15 cellular contexts compared by ENCODE assay signal in the genomic region with DNA sequence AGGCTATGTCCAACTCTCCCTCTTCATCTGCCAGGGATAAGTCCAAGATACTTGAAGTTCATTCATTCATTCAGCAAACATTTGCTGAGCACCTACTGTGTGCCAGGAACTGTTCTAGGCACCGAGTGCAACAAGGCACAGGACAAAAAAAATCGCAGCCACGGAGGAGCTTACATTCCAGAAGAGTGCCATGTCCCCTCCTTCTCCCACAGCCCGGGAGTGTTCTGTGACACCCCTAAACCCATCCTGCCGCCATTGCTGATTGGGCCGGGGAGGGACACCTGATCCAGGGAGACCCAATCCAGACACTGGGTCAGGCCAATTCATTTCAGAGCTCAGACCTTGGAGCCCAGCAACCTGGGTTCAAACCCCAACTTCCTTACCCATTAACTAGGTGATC.
"Had no signal": no experiment of that assay in that cellular context is flagged by ENCODE, and none has a peak within 500 bp of the region (broad histone marks: within the 10 kb centered on the region; RNA-seq: fewer than 3 reads in every experiment).

No MANE protein-coding gene starts in this region.

- H3K36me3 Mint-ChIP-seq: activated naive CD8-positive, alpha-beta T cell had no signal

- H3K27me3 ChIP-seq: body of pancreas had no signal

- H3K27ac Mint-ChIP-seq: activated CD4-positive, alpha-beta T cell treated with anti-CD3 and anti-CD28 coated beads, Interleukin-2, amount 10 ng/mL, durations not matched to agents 24 days and 14 days; activated naive CD8-positive, alpha-beta T cell; activated T-cell treated with anti-CD3 and anti-CD28 coated beads, Interleukin-2, amount 50 U/mL, for 72 hours; dendritic cell treated with granulocyte-macrophage colony-stimulating factor and Interleukin-4, amounts not matched to agents 40 ng/mL and 50 ng/mL, for 4 days; effector memory CD8-positive, alpha-beta T cell; stimulated activated naive CD8-positive, alpha-beta T cell treated with anti-CD3 and anti-CD28 coated beads, Interleukin-15, Interleukin-2, amounts not matched to agents 100 ng/mL and 50 ng/mL, for 24 hours had no signal

- H3K4me3 ChIP-seq: body of pancreas, SK-N-MC, skin epidermis, thoracic aorta had no signal

- H3K9me3 ChIP-seq: body of pancreas, thoracic aorta had no signal

- DNase-seq: activated CD4-positive, alpha-beta T cell treated with anti-CD3 and anti-CD28 coated beads, Interleukin-2, amount 10 ng/mL, durations not matched to agents 24 days and 14 days; activated CD4-positive, CD25-positive, alpha-beta regulatory T cell; activated CD8-positive, alpha-beta memory T cell treated with anti-CD3 and anti-CD28 coated beads, Interleukin-2, amount 50 U/mL, for 48 hours; activated gamma-delta T cell; activated T-cell treated with anti-CD3 and anti-CD28 coated beads, Interleukin-2, amount 50 U/mL, for 72 hours; amygdala; body of pancreas; effector memory CD8-positive, alpha-beta T cell; nephron progenitor cell had no signal

- ATAC-seq: activated T-cell treated with anti-CD3 and anti-CD28 coated beads, Interleukin-2, amount 50 U/mL, for 72 hours; effector memory CD8-positive, alpha-beta T cell had no signal

- H3K4me1 Mint-ChIP-seq: activated CD4-positive, alpha-beta T cell treated with anti-CD3 and anti-CD28 coated beads, Interleukin-2, amount 10 ng/mL, durations not matched to agents 24 days and 14 days had no signal

- H3K4me3 Mint-ChIP-seq: activated CD4-positive, alpha-beta T cell treated with anti-CD3 and anti-CD28 coated beads, Interleukin-2, amount 10 ng/mL, durations not matched to agents 24 days and 14 days; activated naive CD8-positive, alpha-beta T cell; activated T-cell treated with anti-CD3 and anti-CD28 coated beads, Interleukin-2, amount 50 U/mL, for 72 hours; dendritic cell treated with granulocyte-macrophage colony-stimulating factor and Interleukin-4, amounts not matched to agents 40 ng/mL and 50 ng/mL, for 4 days; effector memory CD8-positive, alpha-beta T cell; nephron progenitor cell; stimulated activated naive CD8-positive, alpha-beta T cell treated with anti-CD3 and anti-CD28 coated beads, Interleukin-15, Interleukin-2, amounts not matched to agents 100 ng/mL and 50 ng/mL, for 24 hours had no signal

- H3K9me3 Mint-ChIP-seq: activated CD4-positive, alpha-beta T cell treated with anti-CD3 and anti-CD28 coated beads, Interleukin-2, amount 10 ng/mL, durations not matched to agents 24 days and 14 days; activated T-cell treated with anti-CD3 and anti-CD28 coated beads, Interleukin-2, amount 50 U/mL, for 72 hours; dendritic cell treated with granulocyte-macrophage colony-stimulating factor and Interleukin-4, amounts not matched to agents 40 ng/mL and 50 ng/mL, for 4 days; effector memory CD8-positive, alpha-beta T cell; nephron progenitor cell; stimulated activated naive CD8-positive, alpha-beta T cell treated with anti-CD3 and anti-CD28 coated beads, Interleukin-15, Interleukin-2, amounts not matched to agents 100 ng/mL and 50 ng/mL, for 24 hours had no signal

- H3K36me3 ChIP-seq: thoracic aorta had no signal

- H3K27ac ChIP-seq: SK-N-MC had no signal

- H3K4me1 ChIP-seq: body of pancreas had no signal
